In the genomic region with DNA sequence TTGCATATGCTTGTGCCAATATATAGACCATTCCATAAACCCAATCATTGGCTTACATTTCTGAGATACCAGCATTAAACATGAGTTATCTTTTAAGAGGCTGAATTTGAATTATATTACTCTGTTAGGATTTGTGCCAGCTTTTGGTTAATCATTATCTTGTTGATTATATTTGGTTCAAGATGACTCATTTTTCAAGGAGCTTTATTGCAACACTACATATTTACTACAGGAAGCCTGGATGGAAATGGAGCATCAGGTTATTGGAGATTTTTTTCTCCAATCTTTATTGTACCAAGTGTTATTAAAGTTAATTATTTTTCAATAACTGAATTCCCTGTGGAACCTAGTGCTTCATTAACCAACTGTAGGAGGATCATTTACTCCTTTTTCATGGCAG, we compare ENCODE assay signal across 1 cellular context.
A peak's percentile ranks its signal among the peaks of the same experiment; 100 is the strongest.
TF ChIP-seq lines count a peak whose summit lies in the region.

No MANE protein-coding gene starts in this region.

TF ChIP-seq in HepG2, 621 proteins besides CTCF, POLR2A, EP300 and RAD21 (continued from another document and continues in another):
- TF ChIP-seq, protein P1, sequence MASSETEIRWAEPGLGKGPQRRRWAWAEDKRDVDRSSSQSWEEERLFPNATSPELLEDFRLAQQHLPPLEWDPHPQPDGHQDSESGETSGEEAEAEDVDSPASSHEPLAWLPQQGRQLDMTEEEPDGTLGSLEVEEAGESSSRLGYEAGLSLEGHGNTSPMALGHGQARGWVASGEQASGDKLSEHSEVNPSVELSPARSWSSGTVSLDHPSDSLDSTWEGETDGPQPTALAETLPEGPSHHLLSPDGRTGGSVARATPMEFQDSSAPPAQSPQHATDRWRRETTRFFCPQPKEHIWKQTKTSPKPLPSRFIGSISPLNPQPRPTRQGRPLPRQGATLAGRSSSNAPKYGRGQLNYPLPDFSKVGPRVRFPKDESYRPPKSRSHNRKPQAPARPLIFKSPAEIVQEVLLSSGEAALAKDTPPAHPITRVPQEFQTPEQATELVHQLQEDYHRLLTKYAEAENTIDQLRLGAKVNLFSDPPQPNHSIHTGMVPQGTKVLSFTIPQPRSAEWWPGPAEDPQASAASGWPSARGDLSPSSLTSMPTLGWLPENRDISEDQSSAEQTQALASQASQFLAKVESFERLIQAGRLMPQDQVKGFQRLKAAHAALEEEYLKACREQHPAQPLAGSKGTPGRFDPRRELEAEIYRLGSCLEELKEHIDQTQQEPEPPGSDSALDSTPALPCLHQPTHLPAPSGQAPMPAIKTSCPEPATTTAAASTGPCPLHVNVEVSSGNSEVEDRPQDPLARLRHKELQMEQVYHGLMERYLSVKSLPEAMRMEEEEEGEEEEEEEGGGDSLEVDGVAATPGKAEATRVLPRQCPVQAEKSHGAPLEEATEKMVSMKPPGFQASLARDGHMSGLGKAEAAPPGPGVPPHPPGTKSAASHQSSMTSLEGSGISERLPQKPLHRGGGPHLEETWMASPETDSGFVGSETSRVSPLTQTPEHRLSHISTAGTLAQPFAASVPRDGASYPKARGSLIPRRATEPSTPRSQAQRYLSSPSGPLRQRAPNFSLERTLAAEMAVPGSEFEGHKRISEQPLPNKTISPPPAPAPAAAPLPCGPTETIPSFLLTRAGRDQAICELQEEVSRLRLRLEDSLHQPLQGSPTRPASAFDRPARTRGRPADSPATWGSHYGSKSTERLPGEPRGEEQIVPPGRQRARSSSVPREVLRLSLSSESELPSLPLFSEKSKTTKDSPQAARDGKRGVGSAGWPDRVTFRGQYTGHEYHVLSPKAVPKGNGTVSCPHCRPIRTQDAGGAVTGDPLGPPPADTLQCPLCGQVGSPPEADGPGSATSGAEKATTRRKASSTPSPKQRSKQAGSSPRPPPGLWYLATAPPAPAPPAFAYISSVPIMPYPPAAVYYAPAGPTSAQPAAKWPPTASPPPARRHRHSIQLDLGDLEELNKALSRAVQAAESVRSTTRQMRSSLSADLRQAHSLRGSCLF (CRISPR knock-in tag; IDR thresholded peaks at IDR 0.05; ENCODE audit: borderline replicate concordance): no peak
- TF ChIP-seq, protein P2, sequence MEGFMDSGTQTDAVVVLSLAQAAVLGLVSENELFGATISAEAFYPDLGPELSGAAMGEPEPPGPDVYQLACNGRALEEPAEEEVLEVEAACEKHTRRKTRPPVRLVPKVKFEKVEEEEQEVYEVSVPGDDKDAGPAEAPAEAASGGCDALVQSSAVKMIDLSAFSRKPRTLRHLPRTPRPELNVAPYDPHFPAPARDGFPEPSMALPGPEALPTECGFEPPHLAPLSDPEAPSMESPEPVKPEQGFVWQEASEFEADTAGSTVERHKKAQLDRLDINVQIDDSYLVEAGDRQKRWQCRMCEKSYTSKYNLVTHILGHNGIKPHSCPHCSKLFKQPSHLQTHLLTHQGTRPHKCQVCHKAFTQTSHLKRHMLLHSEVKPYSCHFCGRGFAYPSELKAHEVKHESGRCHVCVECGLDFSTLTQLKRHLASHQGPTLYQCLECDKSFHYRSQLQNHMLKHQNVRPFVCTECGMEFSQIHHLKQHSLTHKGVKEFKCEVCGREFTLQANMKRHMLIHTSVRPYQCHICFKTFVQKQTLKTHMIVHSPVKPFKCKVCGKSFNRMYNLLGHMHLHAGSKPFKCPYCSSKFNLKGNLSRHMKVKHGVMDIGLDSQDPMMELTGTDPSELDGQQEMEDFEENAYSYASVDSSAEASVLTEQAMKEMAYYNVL (CRISPR knock-in tag; IDR thresholded peaks at IDR 0.05; ENCODE audit: borderline replicate concordance): no peak
- no peak for TF ChIP-seq ZNF496 (CRISPR knock-in tag; IDR thresholded peaks at IDR 0.05; ENCODE audit: insufficient replicate concordance)
- TF ChIP-seq GPBP1L1 (CRISPR knock-in tag; IDR thresholded peaks at IDR 0.05): no peak
- TF ChIP-seq ZFYVE20 (CRISPR knock-in tag; IDR thresholded peaks at IDR 0.05; ENCODE audit: borderline replicate concordance, low read depth): no peak
- no peak for TF ChIP-seq ZBTB7B (CRISPR knock-in tag; IDR thresholded peaks at IDR 0.05)
- TF ChIP-seq ZNF383 (CRISPR knock-in tag; IDR thresholded peaks at IDR 0.05; ENCODE audit: borderline replicate concordance): no peak
- no peak for TF ChIP-seq HINFP (CRISPR knock-in tag; IDR thresholded peaks at IDR 0.05; ENCODE audit: low read depth)
- TF ChIP-seq THYN1 (CRISPR knock-in tag; IDR thresholded peaks at IDR 0.05; ENCODE audit: borderline replicate concordance, low read depth): peak; percentile 46; the same call in 1 of the 2 replicates
- TF ChIP-seq ZNF136 (CRISPR knock-in tag; IDR thresholded peaks at IDR 0.05; ENCODE audit: low read depth): no peak
- TF ChIP-seq FOXK2 (IDR thresholded peaks at IDR 0.05): peak; percentile 78
- TF ChIP-seq ESRRA (CRISPR knock-in tag; IDR thresholded peaks at IDR 0.05; ENCODE audit: low read depth): no peak; the same call in 1 of the 2 replicates
- TF ChIP-seq, protein P3, sequence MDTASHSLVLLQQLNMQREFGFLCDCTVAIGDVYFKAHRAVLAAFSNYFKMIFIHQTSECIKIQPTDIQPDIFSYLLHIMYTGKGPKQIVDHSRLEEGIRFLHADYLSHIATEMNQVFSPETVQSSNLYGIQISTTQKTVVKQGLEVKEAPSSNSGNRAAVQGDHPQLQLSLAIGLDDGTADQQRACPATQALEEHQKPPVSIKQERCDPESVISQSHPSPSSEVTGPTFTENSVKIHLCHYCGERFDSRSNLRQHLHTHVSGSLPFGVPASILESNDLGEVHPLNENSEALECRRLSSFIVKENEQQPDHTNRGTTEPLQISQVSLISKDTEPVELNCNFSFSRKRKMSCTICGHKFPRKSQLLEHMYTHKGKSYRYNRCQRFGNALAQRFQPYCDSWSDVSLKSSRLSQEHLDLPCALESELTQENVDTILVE (CRISPR knock-in tag; IDR thresholded peaks at IDR 0.05): peak; percentile 84; the same call in 1 of the 2 replicates
- TF ChIP-seq ZNF180 (CRISPR knock-in tag; IDR thresholded peaks at IDR 0.05; ENCODE audit: borderline replicate concordance, low read depth): no peak
- TF ChIP-seq NR2F2 (IDR thresholded peaks at IDR 0.05; ENCODE audit: borderline replicate concordance, low read depth): peak; percentile 77
- TF ChIP-seq ZBTB3 (CRISPR knock-in tag; IDR thresholded peaks at IDR 0.05; ENCODE audit: borderline replicate concordance, low read depth): no peak
- no peak for TF ChIP-seq RXRA (CRISPR knock-in tag; IDR thresholded peaks at IDR 0.05)
- TF ChIP-seq THAP7 (CRISPR knock-in tag; IDR thresholded peaks at IDR 0.05): no peak
- peak; percentile 100 for TF ChIP-seq HNF1A (IDR thresholded peaks at IDR 0.05; ENCODE audit: low read depth)
- TF ChIP-seq HNF1A (CRISPR knock-in tag; IDR thresholded peaks at IDR 0.05; ENCODE audit: borderline replicate concordance): peak; percentile 99; the same call in 1 of the 2 replicates
- TF ChIP-seq, protein P4, sequence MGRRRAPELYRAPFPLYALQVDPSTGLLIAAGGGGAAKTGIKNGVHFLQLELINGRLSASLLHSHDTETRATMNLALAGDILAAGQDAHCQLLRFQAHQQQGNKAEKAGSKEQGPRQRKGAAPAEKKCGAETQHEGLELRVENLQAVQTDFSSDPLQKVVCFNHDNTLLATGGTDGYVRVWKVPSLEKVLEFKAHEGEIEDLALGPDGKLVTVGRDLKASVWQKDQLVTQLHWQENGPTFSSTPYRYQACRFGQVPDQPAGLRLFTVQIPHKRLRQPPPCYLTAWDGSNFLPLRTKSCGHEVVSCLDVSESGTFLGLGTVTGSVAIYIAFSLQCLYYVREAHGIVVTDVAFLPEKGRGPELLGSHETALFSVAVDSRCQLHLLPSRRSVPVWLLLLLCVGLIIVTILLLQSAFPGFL (CRISPR knock-in tag; IDR thresholded peaks at IDR 0.05): no peak
- no peak for TF ChIP-seq HNRNPK (IDR thresholded peaks at IDR 0.05; ENCODE audit: low read depth, low read length, poor library complexity, severe bottlenecking)
- no peak for TF ChIP-seq CSRNP2 (CRISPR knock-in tag; conservative IDR thresholded peaks at IDR 0.05; ENCODE audit: low read depth)
- TF ChIP-seq GABPB1 (CRISPR knock-in tag; IDR thresholded peaks at IDR 0.05): no peak
- TF ChIP-seq FOSL1 (CRISPR knock-in tag; IDR thresholded peaks at IDR 0.05; ENCODE audit: borderline replicate concordance): peak; percentile 96
- TF ChIP-seq CREBL2 (CRISPR knock-in tag; IDR thresholded peaks at IDR 0.05; ENCODE audit: borderline replicate concordance): no peak
- TF ChIP-seq, protein P5, sequence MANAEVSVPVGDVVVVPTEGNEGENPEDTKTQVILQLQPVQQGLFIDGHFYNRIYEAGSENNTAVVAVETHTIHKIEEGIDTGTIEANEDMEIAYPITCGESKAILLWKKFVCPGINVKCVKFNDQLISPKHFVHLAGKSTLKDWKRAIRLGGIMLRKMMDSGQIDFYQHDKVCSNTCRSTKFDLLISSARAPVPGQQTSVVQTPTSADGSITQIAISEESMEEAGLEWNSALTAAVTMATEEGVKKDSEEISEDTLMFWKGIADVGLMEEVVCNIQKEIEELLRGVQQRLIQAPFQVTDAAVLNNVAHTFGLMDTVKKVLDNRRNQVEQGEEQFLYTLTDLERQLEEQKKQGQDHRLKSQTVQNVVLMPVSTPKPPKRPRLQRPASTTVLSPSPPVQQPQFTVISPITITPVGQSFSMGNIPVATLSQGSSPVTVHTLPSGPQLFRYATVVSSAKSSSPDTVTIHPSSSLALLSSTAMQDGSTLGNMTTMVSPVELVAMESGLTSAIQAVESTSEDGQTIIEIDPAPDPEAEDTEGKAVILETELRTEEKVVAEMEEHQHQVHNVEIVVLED (CRISPR knock-in tag; IDR thresholded peaks at IDR 0.05; ENCODE audit: borderline replicate concordance): 0 out of 2 replicates have a peak, but pooled peaks have one; percentile 5
- TF ChIP-seq RARA (CRISPR knock-in tag; IDR thresholded peaks at IDR 0.05): peak; percentile 87
- no peak for TF ChIP-seq CERS6 (CRISPR knock-in tag; IDR thresholded peaks at IDR 0.05)
